20 cellular contexts compared by ENCODE assay signal in the genomic region with DNA sequence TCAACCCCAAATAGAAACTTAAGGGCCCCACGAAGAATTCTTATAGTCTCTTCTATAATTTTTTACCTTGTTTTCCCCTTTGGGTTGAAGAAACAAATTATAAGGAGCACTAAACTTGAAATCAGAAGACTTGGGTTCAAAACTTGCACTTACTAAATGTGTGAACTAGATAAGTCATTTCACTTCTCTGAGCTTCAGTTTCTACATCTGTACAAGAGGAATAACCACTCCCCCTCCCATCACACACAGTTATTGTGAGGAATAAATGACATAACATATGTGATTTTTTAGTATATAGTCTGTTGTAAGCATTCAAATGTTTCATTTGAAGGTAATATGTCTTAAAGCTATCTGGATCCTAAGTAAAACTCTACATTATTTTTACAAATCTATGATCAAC.
"Had no signal": no experiment of that assay in that cellular context is flagged by ENCODE, and none has a peak within 500 bp of the region (broad histone marks: within the 10 kb centered on the region; RNA-seq: fewer than 3 reads in every experiment).

No MANE protein-coding gene starts in this region.

- H3K4me3 ChIP-seq: colonic mucosa, heart left ventricle, lung, spleen, suprapubic skin, thyroid gland had no signal

- H3K27me3 ChIP-seq: colonic mucosa, spleen, suprapubic skin, thyroid gland had no signal

- ATAC-seq: heart left ventricle; left colon; left ventricle myocardium superior; sciatic nerve; stimulated activated naive B cell treated with anti-CD40 and anti-IgM and Interleukin-4, amounts not matched to agents 10 μg/mL and 1 μg/mL and 100 μg/mL, for 72 hours had no signal

- DNase-seq: colonic mucosa; dermis blood vessel endothelial cell; foreskin melanocyte; heart left ventricle; hippocampal formation; left colon; left ventricle myocardium superior; mesenchymal stem cell; midbrain; nephron progenitor cell; spleen; stimulated activated CD4-positive, alpha-beta T cell treated with anti-CD3 and anti-CD28 coated beads, Interleukin-15, amount 100 ng/mL, for 24 hours; stimulated activated CD4-positive, alpha-beta T cell treated with anti-CD3 and anti-CD28 coated beads, Interleukin-1b, Interleukin-23, amount 100 ng/mL, for 48 hours; stimulated activated CD4-positive, alpha-beta T cell treated with anti-CD3 and anti-CD28 coated beads, Interleukin-4, amount 100 ng/mL, for 24 hours; stimulated activated naive B cell treated with anti-CD40 and anti-IgM and Interleukin-4, amounts not matched to agents 10 μg/mL and 1 μg/mL and 100 μg/mL, for 72 hours; thyroid gland had no signal

- H3K4me3 Mint-ChIP-seq: nephron progenitor cell; stimulated activated naive B cell treated with anti-CD40 and anti-IgM and Interleukin-4, amounts not matched to agents 10 μg/mL and 1 μg/mL and 100 μg/mL, for 72 hours; type B pancreatic cell had no signal

- H3K36me3 ChIP-seq: colonic mucosa, heart left ventricle, spleen, suprapubic skin, thyroid gland had no signal

- H3K9me3 ChIP-seq: colonic mucosa, heart left ventricle, spleen, suprapubic skin, thyroid gland had no signal

- H3K9me3 Mint-ChIP-seq: nephron progenitor cell; stimulated activated naive B cell treated with anti-CD40 and anti-IgM and Interleukin-4, amounts not matched to agents 10 μg/mL and 1 μg/mL and 100 μg/mL, for 72 hours; type B pancreatic cell had no signal

- H3K4me1 Mint-ChIP-seq: nephron progenitor cell; stimulated activated naive B cell treated with anti-CD40 and anti-IgM and Interleukin-4, amounts not matched to agents 10 μg/mL and 1 μg/mL and 100 μg/mL, for 72 hours had no signal

- H3K4me1 ChIP-seq: colonic mucosa, heart left ventricle, spleen, suprapubic skin, thyroid gland had no signal

- H3K36me3 Mint-ChIP-seq: stimulated activated naive B cell treated with anti-CD40 and anti-IgM and Interleukin-4, amounts not matched to agents 10 μg/mL and 1 μg/mL and 100 μg/mL, for 72 hours; type B pancreatic cell had no signal

- H3K27ac ChIP-seq: colonic mucosa, heart left ventricle, spleen, suprapubic skin, thyroid gland had no signal

- H3K27ac Mint-ChIP-seq: nephron progenitor cell; stimulated activated naive B cell treated with anti-CD40 and anti-IgM and Interleukin-4, amounts not matched to agents 10 μg/mL and 1 μg/mL and 100 μg/mL, for 72 hours; type B pancreatic cell had no signal
